ENCODE assay signal across 8 cellular contexts in genomic region chr1:15919316-15919715, GRCh38. TPM values are rescaled to one million over a fixed set of nuclear protein-coding genes. Genes with fewer than 3 reads are reported as not detected.
DNase-seq lines count a peak whose midpoint lies in the region; ATAC-seq and TF ChIP-seq lines count a peak whose summit lies in the region.

No MANE protein-coding gene starts in this region.

- H3K79me2 ChIP-seq in GM23248 (ENCODE audit: insufficient read depth): peaks cover 80% of the 10 kb centered on the region

- H3K4me3 ChIP-seq in GM23248 (peak overlapping the region; percentile 26), choroid plexus epithelial cell (ENCODE audit: low read depth, low read length) (no peak overlapping the region), adrenal gland (no peak overlapping the region)

- H3K9ac ChIP-seq in GM23248: peak overlapping the region; percentile 31; the same call in 1 of the 2 replicates

- TF ChIP-seq CTCF in choroid plexus epithelial cell (conservative IDR thresholded peaks at IDR 0.05; ENCODE audit: low read depth, low read length) (no peak), adrenal gland (IDR thresholded peaks at IDR 0.05) (no peak)

- H3K9me3 ChIP-seq in GM23248 (ENCODE audit: low read depth) (no peaks in the 10 kb centered on the region), adrenal gland (replicated peaks in 1 of 3) (no peaks in the 10 kb centered on the region)

- no peaks in the 10 kb centered on the region for H4K20me1 ChIP-seq in GM23248 (ENCODE audit: insufficient read depth)

- peak overlapping the region; percentile 81 for H3K4me2 ChIP-seq in GM23248 (ENCODE audit: unreplicated experiment)

- TF ChIP-seq POLR2A in adrenal gland (IDR thresholded peaks at IDR 0.05): no peak

- ATAC-seq in SK-N-SH treated with all-trans-retinoic acid at 6 μM for 48 hours: peak; percentile 91

- no peak overlapping the region for H2AFZ ChIP-seq in GM23248

- peak overlapping the region; percentile 68 for H3K27ac ChIP-seq in GM23248
- no peak overlapping the region for H3K27ac ChIP-seq in adrenal gland

- H3K4me1 ChIP-seq in GM23248 (ENCODE audit: insufficient read depth) (peaks cover 62% of the 10 kb centered on the region), adrenal gland (replicated peaks in 1 of 2) (peaks cover 0 to 13% of the 10 kb centered on the region in 2 donors)

- H3K9me2 ChIP-seq in GM23248 (ENCODE audit: insufficient read depth): no peaks in the 10 kb centered on the region

- H3F3A ChIP-seq in GM23248 (ENCODE audit: insufficient read depth): peaks cover 51% of the 10 kb centered on the region

- H3K36me3 ChIP-seq in GM23248 (ENCODE audit: low read depth) (peaks cover 20% of the 10 kb centered on the region), adrenal gland (replicated peaks in 1 of 2) (peaks cover 0 to 71% of the 10 kb centered on the region in 2 donors)

- intact Hi-C loops in adrenal gland (cut with DNase I): no loop called here

- DNase-seq in AG20443 (ENCODE audit: low spot score): peak; percentile 56
- DNase-seq in GM23248: peak; percentile 90
- DNase-seq in choroid plexus epithelial cell (ENCODE audit: low read depth): peak; percentile 86
- DNase-seq in stimulated activated CD8-positive, alpha-beta memory T cell treated with anti-CD3 and anti-CD28 coated beads, Interleukin-2, amount 100 ng/mL, for 1 hour (ENCODE audit: low read depth in 2 of 2): peak; percentile 16 to 27
- no peak for DNase-seq in NCI-H187 (lab: John Stamatoyannopoulos, UW)
- no peak for DNase-seq in HuH-7.5 (ENCODE audit: low spot score)
- DNase-seq in adrenal gland: no peak

- in situ Hi-C loops in GM23248 (cut with MboI): no loop called here

- H3K27me3 ChIP-seq in GM23248 (replicated peaks; ENCODE audit: insufficient read depth): no peaks in the 10 kb centered on the region
- no peaks in the 10 kb centered on the region for H3K27me3 ChIP-seq in adrenal gland

- WGBS in GM23248 (ENCODE audit: low coverage in 1 of 2, low lambda C conversion rate in 2 of 2, missing lambda C conversion rate in 2 of 2), 2 experiments: 5 to 7% methylated on average over 7 of the region's 7 CpGs
- WGBS in adrenal gland, 4 donors: 90 to 95% (median 93%) methylated on average over 7 of the region's 7 CpGs

TF ChIP-seq in SK-N-SH treated with all-trans-retinoic acid at 6 μM for 48 hours, 23 proteins besides CTCF, POLR2A, EP300 and RAD21:
- TF ChIP-seq GLIS3 (CRISPR knock-in tag; IDR thresholded peaks at IDR 0.05) (no peak), PPARA (CRISPR knock-in tag; IDR thresholded peaks at IDR 0.05; ENCODE audit: borderline replicate concordance) (no peak), CSRNP3 (CRISPR knock-in tag; IDR thresholded peaks at IDR 0.05) (no peak), OSR1 (CRISPR knock-in tag; IDR thresholded peaks at IDR 0.05) (no peak), ESRRG (CRISPR knock-in tag; IDR thresholded peaks at IDR 0.05) (no peak), SNAI2 (CRISPR knock-in tag; IDR thresholded peaks at IDR 0.05) (no peak), BACH2 (CRISPR knock-in tag; IDR thresholded peaks at IDR 0.05; ENCODE audit: borderline replicate concordance) (no peak), ZNF70 (CRISPR knock-in tag; IDR thresholded peaks at IDR 0.05) (no peak), ZFP30 (CRISPR knock-in tag; IDR thresholded peaks at IDR 0.05) (no peak)

RNA-seq across cellular contexts. Expression of gene ZBTB17, which starts 56.6 kb away (rescaled TPM):
- total RNA-seq in GM23248 (2014; rRNA removed; shearing (Covaris generic)): 33.2 and 50.7 TPM in 2 replicates
- polyA plus RNA-seq in GM23248 (2016; fragmentation: Nextera tagmentation; extraction: Ambion mirVana): 20.5 and 25.1 TPM in 2 replicates
- 10 to 100 TPM; 26.8 to 50.2 (median 33.7) TPM for total RNA-seq in adrenal gland
- 100 to 1,000 TPM in 2 of 3 donors, 1 to 10 TPM in 1; 8.0 to 172 (median 114) TPM for polyA plus RNA-seq in adrenal gland

Comparison
In these comparisons a context has a peak if more than half of its experiments do, and no peak if none do; other contexts are left out.
1. DNase-seq: peak in AG20443 (single experiment), GM23248 (single experiment), choroid plexus epithelial cell (single experiment) and stimulated activated CD8-positive, alpha-beta memory T cell treated with anti-CD3 and anti-CD28 coated beads, Interleukin-2, amount 100 ng/mL, for 1 hour (2 of 2); none in NCI-H187 (0 of 2), HuH-7.5 (single experiment) and adrenal gland (0 of 7).